ENCODE assay signal across 17 cellular contexts in genomic region chr6:112030965-112031660, GRCh38. TPM values are rescaled to one million over a fixed set of nuclear protein-coding genes. Genes with fewer than 3 reads are reported as not detected.
A peak's percentile ranks its signal among the peaks of the same experiment; 100 is the strongest.
DNase-seq lines count a peak whose midpoint lies in the region; ATAC-seq and TF ChIP-seq lines count a peak whose summit lies in the region.
"Had no signal": no experiment of that assay in that cellular context is flagged by ENCODE, and none has a peak within 500 bp of the region (broad histone marks: within the 10 kb centered on the region; RNA-seq: fewer than 3 reads in every experiment).

No MANE protein-coding gene starts in this region.

- DNase-seq in CD4-positive, CD25-positive, alpha-beta regulatory T cell, result no peak
- DNase-seq in GM23248, result peak; percentile 31
- no peak for DNase-seq in body of pancreas
- peak; percentile 14 for DNase-seq in osteoblast (ENCODE audit: insufficient read length, low spot score, missing footprints)
- no peak for DNase-seq in dorsolateral prefrontal cortex
- no peak for DNase-seq in effector memory CD4-positive, alpha-beta T cell
- DNase-seq in AG08396 (ENCODE audit: low spot score), result no peak
- DNase-seq: activated CD8-positive, alpha-beta memory T cell treated with anti-CD3 and anti-CD28 coated beads, Interleukin-2, amount 50 U/mL, for 4 hours; aorta; Kasumi-1; NCI-H1930; posterior cingulate gyrus; stimulated activated CD4-positive, alpha-beta T cell treated with anti-CD3 and anti-CD28 coated beads, Interleukin-2, amount 100 ng/mL, for 24 hours had no signal

- WGBS in GM23248 (ENCODE audit: low coverage in 1 of 2, low lambda C conversion rate in 2 of 2, missing lambda C conversion rate in 2 of 2), 2 experiments, result 21 to 32% methylated on average over 3 of the region's 3 CpGs
- 17 to 32% methylated on average over 3 of the region's 3 CpGs for WGBS in body of pancreas, 2 donors

- no peaks in the 10 kb centered on the region for H3K9me3 ChIP-seq in CD4-positive, CD25-positive, alpha-beta regulatory T cell (ENCODE audit: control insufficient read depth in 2 of 2, low read length in 2 of 2)
- no peaks in the 10 kb centered on the region for H3K9me3 ChIP-seq in GM23248 (ENCODE audit: low read depth)
- no peaks in the 10 kb centered on the region for H3K9me3 ChIP-seq in body of pancreas
- H3K9me3 ChIP-seq in osteoblast (ENCODE audit: low read depth, low read length), result no peaks in the 10 kb centered on the region
- H3K9me3 ChIP-seq in effector memory CD4-positive, alpha-beta T cell (ENCODE audit: control insufficient read depth, low read length), result no peaks in the 10 kb centered on the region

- peaks cover 34 to 84% (median 74%) of the 10 kb centered on the region in 4 donors for H3K4me1 Mint-ChIP-seq in CD4-positive, CD25-positive, alpha-beta regulatory T cell

- no peak for TF ChIP-seq POLR2A in body of pancreas (IDR thresholded peaks at IDR 0.05)

- no peak overlapping the region for H3K9ac ChIP-seq in GM23248
- H3K9ac ChIP-seq: BLaER1 treated with 17β-estradiol and CSF1 and Interleukin-3, amounts not matched to agents 10 nM and 100 nM had no signal

- H4K20me1 ChIP-seq in GM23248 (ENCODE audit: insufficient read depth) (no peaks in the 10 kb centered on the region), osteoblast (ENCODE audit: insufficient read depth, low read length) (no peaks in the 10 kb centered on the region)
- H4K20me1 ChIP-seq: BLaER1 treated with 17β-estradiol and CSF1 and Interleukin-3, amounts not matched to agents 10 nM and 100 nM had no signal

- H3K36me3 ChIP-seq in CD4-positive, CD25-positive, alpha-beta regulatory T cell (ENCODE audit: control insufficient read depth, insufficient read depth, low read length), result no peaks in the 10 kb centered on the region
- H3K36me3 ChIP-seq in GM23248 (ENCODE audit: low read depth), result no peaks in the 10 kb centered on the region
- no peaks in the 10 kb centered on the region for H3K36me3 ChIP-seq in body of pancreas (replicated peaks in 1 of 2; ENCODE audit: insufficient read depth in 1 of 2, low read depth in 2 of 2)
- H3K36me3 ChIP-seq in osteoblast (ENCODE audit: insufficient read depth, low read length), result no peaks in the 10 kb centered on the region
- no peaks in the 10 kb centered on the region for H3K36me3 ChIP-seq in effector memory CD4-positive, alpha-beta T cell (ENCODE audit: control insufficient read depth, insufficient read depth, low read length)
- H3K36me3 ChIP-seq: BLaER1 treated with 17β-estradiol and CSF1 and Interleukin-3, amounts not matched to agents 10 nM and 100 nM had no signal

- no peaks in the 10 kb centered on the region for H3K36me3 Mint-ChIP-seq in CD4-positive, CD25-positive, alpha-beta regulatory T cell
- H3K36me3 Mint-ChIP-seq: mesothelial cell of epicardium had no signal

- peaks cover 0 to 3% (median 0%) of the 10 kb centered on the region in 7 donors for H3K9me3 Mint-ChIP-seq in CD4-positive, CD25-positive, alpha-beta regulatory T cell
- H3K9me3 Mint-ChIP-seq: mesothelial cell of epicardium had no signal

- H3K4me3 Mint-ChIP-seq in CD4-positive, CD25-positive, alpha-beta regulatory T cell, result peak overlapping the region in 2 of 4 donors; percentile 6 to 16
- H3K4me3 Mint-ChIP-seq: mesothelial cell of epicardium had no signal

- H3F3A ChIP-seq in GM23248 (ENCODE audit: insufficient read depth), result peaks cover 18% of the 10 kb centered on the region

- TF ChIP-seq CTCF in body of pancreas (IDR thresholded peaks at IDR 0.05) (no peak), osteoblast (IDR thresholded peaks at IDR 0.05; ENCODE audit: extremely low read depth, low read depth, low read length) (no peak), dorsolateral prefrontal cortex (IDR thresholded peaks at IDR 0.05 in 54 of 56, conservative IDR thresholded peaks at IDR 0.05 in 2 of 56; ENCODE audit: low read depth in 1 of 56, partially characterized antibody in 56 of 56) (no peak)

- H2AFZ ChIP-seq in GM23248, result peak overlapping the region; percentile 56
- no peak overlapping the region for H2AFZ ChIP-seq in osteoblast (ENCODE audit: low read length)

- H3K4me3 ChIP-seq in CD4-positive, CD25-positive, alpha-beta regulatory T cell (ENCODE audit: low read depth, low read length), result no peak overlapping the region
- H3K4me3 ChIP-seq in GM23248 (no peak overlapping the region), body of pancreas (no peak overlapping the region), osteoblast (ENCODE audit: insufficient read depth, low read length) (no peak overlapping the region), dorsolateral prefrontal cortex (no peak overlapping the region)
- H3K4me3 ChIP-seq in effector memory CD4-positive, alpha-beta T cell (ENCODE audit: insufficient read depth, low read depth, low read length, poor library complexity, severe bottlenecking), result no peak overlapping the region
- H3K4me3 ChIP-seq: BLaER1 treated with 17β-estradiol and CSF1 and Interleukin-3, amounts not matched to agents 10 nM and 100 nM had no signal

- H3K27ac ChIP-seq in CD4-positive, CD25-positive, alpha-beta regulatory T cell (ENCODE audit: insufficient read depth, low read length, poor library complexity, severe bottlenecking), result no peak overlapping the region
- H3K27ac ChIP-seq in GM23248 (no peak overlapping the region), body of pancreas (no peak overlapping the region), osteoblast (ENCODE audit: low read depth, low read length) (no peak overlapping the region), dorsolateral prefrontal cortex (no peak overlapping the region)
- no peak overlapping the region for H3K27ac ChIP-seq in effector memory CD4-positive, alpha-beta T cell (ENCODE audit: insufficient read depth, low read length, poor library complexity, severe bottlenecking)
- H3K27ac ChIP-seq: BLaER1 treated with 17β-estradiol and CSF1 and Interleukin-3, amounts not matched to agents 10 nM and 100 nM had no signal

- intact Hi-C loops in body of pancreas (cut with DNase I) (no loop called here), dorsolateral prefrontal cortex (cut with DNase I) (no loop called here)

- no peak for ATAC-seq in CD4-positive, CD25-positive, alpha-beta regulatory T cell (ENCODE audit: low read depth in 2 of 2)
- ATAC-seq in body of pancreas (peak; percentile 22), HG03432 (IDR thresholded peaks at IDR 0.05; ENCODE audit: unreplicated experiment) (no peak)

- in situ Hi-C loops in GM23248 (cut with MboI), result no loop called here

- no peak overlapping the region for H3K4me2 ChIP-seq in GM23248 (ENCODE audit: unreplicated experiment)
- H3K4me2 ChIP-seq in osteoblast (ENCODE audit: insufficient read depth, low read length), result no peak overlapping the region
- H3K4me2 ChIP-seq: BLaER1 treated with 17β-estradiol and CSF1 and Interleukin-3, amounts not matched to agents 10 nM and 100 nM had no signal

- H3K79me2 ChIP-seq in GM23248 (ENCODE audit: insufficient read depth) (no peaks in the 10 kb centered on the region), osteoblast (ENCODE audit: insufficient read depth, low read length) (no peaks in the 10 kb centered on the region)

- no peaks in the 10 kb centered on the region for H3K27me3 ChIP-seq in CD4-positive, CD25-positive, alpha-beta regulatory T cell (ENCODE audit: control insufficient read depth, insufficient read depth, low read length)
- no peaks in the 10 kb centered on the region; the same call in 1 of the 2 replicates for H3K27me3 ChIP-seq in GM23248 (replicated peaks; ENCODE audit: insufficient read depth)
- H3K27me3 ChIP-seq in body of pancreas, result no peaks in the 10 kb centered on the region
- H3K27me3 ChIP-seq in osteoblast (ENCODE audit: insufficient read depth, low read length), result peaks cover 2% of the 10 kb centered on the region
- no peaks in the 10 kb centered on the region for H3K27me3 ChIP-seq in dorsolateral prefrontal cortex
- H3K27me3 ChIP-seq in effector memory CD4-positive, alpha-beta T cell (replicated peaks; ENCODE audit: control insufficient read depth, insufficient read depth, low read length, poor library complexity, severe bottlenecking), result no peaks in the 10 kb centered on the region
- H3K27me3 ChIP-seq: BLaER1 treated with 17β-estradiol and CSF1 and Interleukin-3, amounts not matched to agents 10 nM and 100 nM had no signal

- H3K27ac Mint-ChIP-seq in CD4-positive, CD25-positive, alpha-beta regulatory T cell, result peak overlapping the region; percentile 74 to 95 (median 93)
- H3K27ac Mint-ChIP-seq: mesothelial cell of epicardium had no signal

- no peaks in the 10 kb centered on the region for H3K27me3 Mint-ChIP-seq in CD4-positive, CD25-positive, alpha-beta regulatory T cell

- no peaks in the 10 kb centered on the region for H3K9me2 ChIP-seq in GM23248 (ENCODE audit: insufficient read depth)

- peaks cover 62% of the 10 kb centered on the region for H3K4me1 ChIP-seq in CD4-positive, CD25-positive, alpha-beta regulatory T cell (ENCODE audit: control insufficient read depth, insufficient read depth, low read length, poor library complexity, severe bottlenecking)
- H3K4me1 ChIP-seq in GM23248 (ENCODE audit: insufficient read depth), result peaks cover 21% of the 10 kb centered on the region
- H3K4me1 ChIP-seq in body of pancreas, result peaks cover 8% of the 10 kb centered on the region
- peaks cover 22% of the 10 kb centered on the region for H3K4me1 ChIP-seq in osteoblast (ENCODE audit: insufficient read depth, low read length)
- peaks cover 43% of the 10 kb centered on the region for H3K4me1 ChIP-seq in effector memory CD4-positive, alpha-beta T cell (ENCODE audit: control insufficient read depth, insufficient read depth, low read length, poor library complexity, severe bottlenecking)

RNA-seq across cellular contexts. Expression of gene CCN6, which starts 22.8 kb away (rescaled TPM):
- total RNA-seq in CD4-positive, CD25-positive, alpha-beta regulatory T cell, result not detected
- polyA plus RNA-seq in CD4-positive, CD25-positive, alpha-beta regulatory T cell, result under 1 TPM in 3 of 4 donors, not detected in 1; 0.06 to 0.39 (median 0.11) TPM
- not detected in 2 replicates for total RNA-seq in GM23248 (2014; rRNA removed; shearing (Covaris generic))
- polyA plus RNA-seq in GM23248 (2016; fragmentation: Nextera tagmentation; extraction: Ambion mirVana), result 0.48 and 0.57 TPM in 2 replicates
- total RNA-seq in body of pancreas (not detected), osteoblast (6.8 and 6.9 TPM in 2 replicates), dorsolateral prefrontal cortex (not detected)
- total RNA-seq: aorta, dermis microvascular lymphatic vessel endothelial cell, mesothelial cell of epicardium had no signal
- polyA plus RNA-seq: aorta had no signal

RNA-seq across cellular contexts. Expression of gene TUBE1, which starts 56.2 kb away (rescaled TPM):
- 21.4 TPM for total RNA-seq in CD4-positive, CD25-positive, alpha-beta regulatory T cell
- polyA plus RNA-seq in CD4-positive, CD25-positive, alpha-beta regulatory T cell, result 10 to 100 TPM; 11.5 to 16.0 (median 12.8) TPM
- 42.7 and 54.9 TPM in 2 replicates for total RNA-seq in GM23248 (2014; rRNA removed; shearing (Covaris generic))
- 39.0 and 41.5 TPM in 2 replicates for polyA plus RNA-seq in GM23248 (2016; fragmentation: Nextera tagmentation; extraction: Ambion mirVana)
- total RNA-seq in body of pancreas, result 10 to 100 TPM; 17.1 to 34.8 TPM
- 49.6 and 49.8 TPM in 2 replicates for total RNA-seq in osteoblast
- 10 to 100 TPM; 28.3 to 69.6 (median 48.6) TPM for total RNA-seq in dorsolateral prefrontal cortex

RNA-seq across cellular contexts. Expression of gene FAM229B, which starts 56.3 kb away (rescaled TPM):
- total RNA-seq in CD4-positive, CD25-positive, alpha-beta regulatory T cell, result 0.49 TPM
- polyA plus RNA-seq in CD4-positive, CD25-positive, alpha-beta regulatory T cell, result 1 to 10 TPM; 1.9 to 5.2 (median 4.3) TPM
- total RNA-seq in GM23248 (2014; rRNA removed; shearing (Covaris generic)), result 11.9 and 12.0 TPM in 2 replicates
- 53.9 and 57.3 TPM in 2 replicates for polyA plus RNA-seq in GM23248 (2016; fragmentation: Nextera tagmentation; extraction: Ambion mirVana)
- total RNA-seq in body of pancreas (1 to 10 TPM; 3.6 to 4.4 TPM), osteoblast (11.6 and 17.4 TPM in 2 replicates), dorsolateral prefrontal cortex (10 to 100 TPM; 33.7 to 84.2 (median 59.9) TPM)

Comparison
In these comparisons a context has a peak if more than half of its experiments do, and no peak if none do; other contexts are left out.
1. DNase-seq: peak in GM23248 (single experiment) and osteoblast (single experiment); none in CD4-positive, CD25-positive, alpha-beta regulatory T cell (0 of 3), body of pancreas (0 of 4), dorsolateral prefrontal cortex (0 of 10), effector memory CD4-positive, alpha-beta T cell (0 of 3) and AG08396 (single experiment).